In genomic region chr20:23586735-23587525, GRCh38 we compare ENCODE assay signal across 23 cellular contexts. TPM values are rescaled to one million over a fixed set of nuclear protein-coding genes. Genes with fewer than 3 reads are reported as not detected.
"Had no signal": no experiment of that assay in that cellular context is flagged by ENCODE, and none has a peak within 500 bp of the region (broad histone marks: within the 10 kb centered on the region; RNA-seq: fewer than 3 reads in every experiment).

No MANE protein-coding gene starts in this region.

- H3K4me1 Mint-ChIP-seq: activated naive CD8-positive, alpha-beta T cell treated with anti-CD3 and anti-CD28 coated beads for 36 hours; activated T-helper 17 cell treated with anti-CD3 and anti-CD28 coated beads, Interleukin-2, amount 50 U/mL, for 72 hours; nephron had no signal

- H3K36me3 ChIP-seq: esophagus squamous epithelium, lower lobe of right lung, prostate gland, thyroid gland had no signal

- H3K27ac ChIP-seq: lower lobe of right lung, prostate gland, thyroid gland had no signal

- H3K4me1 ChIP-seq: lower lobe of right lung, thyroid gland had no signal

- H3K36me3 Mint-ChIP-seq: activated naive CD8-positive, alpha-beta T cell treated with anti-CD3 and anti-CD28 coated beads for 36 hours had no signal

- H3K4me3 Mint-ChIP-seq: activated naive CD8-positive, alpha-beta T cell treated with anti-CD3 and anti-CD28 coated beads for 36 hours; activated T-helper 17 cell treated with anti-CD3 and anti-CD28 coated beads, Interleukin-2, amount 50 U/mL, for 72 hours; nephron; T-helper 1 cell treated with Interleukin-12 subunit alpha and Interleukin-12 subunit beta and Interleukin-4 antibody, amounts not matched to agents 30 μg/mL and 1 μg/mL, for 36 hours had no signal

- H3K27ac Mint-ChIP-seq: activated naive CD8-positive, alpha-beta T cell treated with anti-CD3 and anti-CD28 coated beads for 36 hours; activated T-helper 17 cell treated with anti-CD3 and anti-CD28 coated beads, Interleukin-2, amount 50 U/mL, for 72 hours; nephron; T-helper 1 cell treated with Interleukin-12 subunit alpha and Interleukin-12 subunit beta and Interleukin-4 antibody, amounts not matched to agents 30 μg/mL and 1 μg/mL, for 36 hours had no signal

- ATAC-seq: activated T-helper 17 cell treated with anti-CD3 and anti-CD28 coated beads, Interleukin-2, amount 50 U/mL, for 72 hours; left colon; right cardiac atrium had no signal

- H3K9me3 Mint-ChIP-seq: activated naive CD8-positive, alpha-beta T cell treated with anti-CD3 and anti-CD28 coated beads for 36 hours; nephron; T-helper 1 cell treated with Interleukin-12 subunit alpha and Interleukin-12 subunit beta and Interleukin-4 antibody, amounts not matched to agents 30 μg/mL and 1 μg/mL, for 36 hours had no signal

- H3K27me3 ChIP-seq: esophagus squamous epithelium, thyroid gland had no signal

- H3K4me3 ChIP-seq: esophagus squamous epithelium, lower lobe of right lung, prostate gland, thyroid gland had no signal

- DNase-seq: activated CD4-positive, alpha-beta T cell treated with anti-CD3 and anti-CD28 coated beads for 1 hour; activated naive CD4-positive, alpha-beta T cell; activated naive CD8-positive, alpha-beta T cell treated with anti-CD3 and anti-CD28 coated beads for 36 hours; activated T-cell treated with anti-CD3 and anti-CD28 coated beads, Interleukin-2, amount 50 U/mL, for 1 hour; amygdala; caudate nucleus; esophagus squamous epithelium; left colon; lower lobe of right lung; midbrain; stimulated activated CD4-positive, alpha-beta T cell treated with anti-CD3 and anti-CD28 coated beads, Interleukin-2, amount 100 ng/mL, for 24 hours; stimulated activated naive CD4-positive, alpha-beta T cell treated with Interleukin-2 at 50 U/mL for 16 hours; thyroid gland had no signal

- H3K9me3 ChIP-seq: esophagus squamous epithelium, lower lobe of right lung, prostate gland, thyroid gland had no signal

RNA-seq across cellular contexts. Expression of gene CST9L, which starts 18.6 kb away (rescaled TPM):
- total RNA-seq: activated CD8-positive, alpha-beta memory T cell treated with anti-CD3 and anti-CD28 coated beads for 36 hours; activated naive CD8-positive, alpha-beta T cell treated with anti-CD3 and anti-CD28 coated beads for 36 hours; activated T-helper 17 cell treated with anti-CD3 and anti-CD28 coated beads, Interleukin-2, amount 50 U/mL, for 72 hours; esophagus squamous epithelium; left colon; lower lobe of right lung; omental fat pad; right cardiac atrium; skeletal muscle tissue; subcutaneous adipose tissue; ureter had no signal
- polyA plus RNA-seq: right cardiac atrium had no signal

RNA-seq across cellular contexts. Expression of gene CST9, which starts 18.8 kb away (rescaled TPM):
- total RNA-seq: activated CD8-positive, alpha-beta memory T cell treated with anti-CD3 and anti-CD28 coated beads for 36 hours; activated naive CD8-positive, alpha-beta T cell treated with anti-CD3 and anti-CD28 coated beads for 36 hours; activated T-helper 17 cell treated with anti-CD3 and anti-CD28 coated beads, Interleukin-2, amount 50 U/mL, for 72 hours; esophagus squamous epithelium; left colon; lower lobe of right lung; prostate gland; right cardiac atrium; skeletal muscle tissue; subcutaneous adipose tissue; thyroid gland; ureter had no signal
- polyA plus RNA-seq: right cardiac atrium had no signal

RNA-seq across cellular contexts. Expression of gene CST3, which starts 50.8 kb away (rescaled TPM):
- total RNA-seq: activated T-helper 17 cell treated with anti-CD3 and anti-CD28 coated beads, Interleukin-2, amount 50 U/mL, for 72 hours had no signal
